Comparison of ENCODE assay signal across 19 cellular contexts in the genomic region with DNA sequence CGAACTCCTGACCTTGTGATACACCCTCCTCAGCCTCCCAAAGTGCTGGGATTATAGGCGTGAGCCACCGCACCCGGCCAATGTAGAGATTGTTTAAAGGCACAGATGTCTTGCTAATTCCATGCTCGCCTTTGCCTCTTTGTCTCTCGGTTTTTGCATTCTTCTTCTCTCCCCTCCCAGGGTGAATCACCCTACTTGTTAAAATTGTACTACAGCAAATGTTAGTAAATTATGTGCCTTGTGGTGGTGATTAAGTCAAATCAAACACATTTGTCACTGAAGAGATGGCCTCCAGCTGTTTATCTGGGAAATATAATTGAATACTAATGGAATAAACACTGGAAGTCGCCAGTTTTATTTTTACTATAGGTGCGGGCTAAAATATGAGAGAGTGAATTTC.
"Had no signal": no experiment of that assay in that cellular context is flagged by ENCODE, and none has a peak within 500 bp of the region (broad histone marks: within the 10 kb centered on the region; RNA-seq: fewer than 3 reads in every experiment).

No MANE protein-coding gene starts in this region.

- H3K27ac ChIP-seq: ascending aorta, esophagus muscularis mucosa, heart right ventricle, neural progenitor cell, tibial nerve had no signal

- DNase-seq: activated CD4-positive, alpha-beta T cell treated with anti-CD3 and anti-CD28 coated beads for 36 hours; activated CD4-positive, alpha-beta T cell treated with anti-CD3 and anti-CD28 coated beads, Interleukin-2, amount 50 U/mL, for 48 hours; activated gamma-delta T cell; effector memory CD4-positive, alpha-beta T cell; heart right ventricle; immature natural killer cell; mesenchymal stem cell; mucosa of descending colon; naive thymus-derived CD4-positive, alpha-beta T cell; stimulated activated CD4-positive, alpha-beta T cell treated with anti-CD3 and anti-CD28 coated beads, Interleukin-2, amount 100 ng/mL, for 24 hours; stimulated activated naive CD4-positive, alpha-beta T cell treated with Interleukin-2 at 50 U/mL for 16 hours had no signal

- H3K27ac Mint-ChIP-seq: activated CD4-positive, alpha-beta T cell treated with anti-CD3 and anti-CD28 coated beads for 36 hours; activated naive CD4-positive, alpha-beta T cell treated with anti-CD3 and anti-CD28 coated beads, Interleukin-2, amount 50 U/mL, for 24 hours; dendritic cell treated with granulocyte-macrophage colony-stimulating factor and Interleukin-4, amounts not matched to agents 40 ng/mL and 50 ng/mL, for 4 days; immature natural killer cell; naive thymus-derived CD4-positive, alpha-beta T cell; neural progenitor cell; progenitor cell of endocrine pancreas; WTC11 had no signal

- H3K9me3 Mint-ChIP-seq: activated naive CD4-positive, alpha-beta T cell treated with anti-CD3 and anti-CD28 coated beads, Interleukin-2, amount 50 U/mL, for 24 hours; dendritic cell treated with granulocyte-macrophage colony-stimulating factor and Interleukin-4, amounts not matched to agents 40 ng/mL and 50 ng/mL, for 4 days; neural progenitor cell; WTC11 had no signal

- H3K27me3 Mint-ChIP-seq: activated naive CD4-positive, alpha-beta T cell treated with anti-CD3 and anti-CD28 coated beads, Interleukin-2, amount 50 U/mL, for 24 hours; naive thymus-derived CD4-positive, alpha-beta T cell had no signal

- H3K36me3 ChIP-seq: ascending aorta, esophagus muscularis mucosa, heart right ventricle, neural progenitor cell, tibial nerve had no signal

- H3K4me1 Mint-ChIP-seq: activated CD4-positive, alpha-beta T cell treated with anti-CD3 and anti-CD28 coated beads for 36 hours; activated naive CD4-positive, alpha-beta T cell treated with anti-CD3 and anti-CD28 coated beads, Interleukin-2, amount 50 U/mL, for 24 hours; immature natural killer cell had no signal

- H2AFZ ChIP-seq: neural progenitor cell had no signal

- H3K36me3 Mint-ChIP-seq: activated naive CD4-positive, alpha-beta T cell treated with anti-CD3 and anti-CD28 coated beads, Interleukin-2, amount 50 U/mL, for 24 hours; immature natural killer cell; neural progenitor cell; WTC11 had no signal

- H3K9ac ChIP-seq: neural progenitor cell had no signal

- H3K4me2 ChIP-seq: neural progenitor cell had no signal

- H3K4me3 Mint-ChIP-seq: activated CD4-positive, alpha-beta T cell treated with anti-CD3 and anti-CD28 coated beads for 36 hours; activated naive CD4-positive, alpha-beta T cell treated with anti-CD3 and anti-CD28 coated beads, Interleukin-2, amount 50 U/mL, for 24 hours; dendritic cell treated with granulocyte-macrophage colony-stimulating factor and Interleukin-4, amounts not matched to agents 40 ng/mL and 50 ng/mL, for 4 days; immature natural killer cell; naive thymus-derived CD4-positive, alpha-beta T cell; neural progenitor cell; WTC11 had no signal

- H3K9me3 ChIP-seq: ascending aorta, esophagus muscularis mucosa, heart right ventricle, tibial nerve had no signal

- H3K27me3 ChIP-seq: ascending aorta, esophagus muscularis mucosa, tibial nerve had no signal

- ATAC-seq: activated CD4-positive, alpha-beta T cell treated with anti-CD3 and anti-CD28 coated beads for 36 hours; heart right ventricle; mucosa of descending colon; naive thymus-derived CD4-positive, alpha-beta T cell; WTC11 had no signal

- H3K4me1 ChIP-seq: ascending aorta, heart right ventricle, neural progenitor cell had no signal

- H3K4me3 ChIP-seq: ascending aorta, esophagus muscularis mucosa, heart right ventricle, mucosa of descending colon, neural progenitor cell, tibial nerve had no signal
